9 cellular contexts compared by ENCODE assay signal in genomic region chr6:116461075-116461474, GRCh38. TPM values are rescaled to one million over a fixed set of nuclear protein-coding genes. Genes with fewer than 3 reads are reported as not detected.
DNase-seq lines count a peak whose midpoint lies in the region; ATAC-seq, FAIRE-seq and TF ChIP-seq lines count a peak whose summit lies in the region.
"Had no signal": no experiment of that assay in that cellular context is flagged by ENCODE, and none has a peak within 500 bp of the region (broad histone marks: within the 10 kb centered on the region; RNA-seq: fewer than 3 reads in every experiment).

TSS of gene CALHM6 (plus strand) at chr6:116461375. CDS start at chr6:116461930, 555 bp downstream.

- H3F3A ChIP-seq in GM23248 (ENCODE audit: insufficient read depth), result 0 out of 2 replicates have a peak, but pooled peaks cover 6% of the 10 kb centered on the region

- H3K9me3 ChIP-seq in GM23248 (ENCODE audit: low read depth) (no peaks in the 10 kb centered on the region), hepatocyte (ENCODE audit: low read depth) (no peaks in the 10 kb centered on the region)

- in situ Hi-C loops in GM23248 (cut with MboI), result no loop called here

- H3K27ac ChIP-seq in GM23248, result no peak within 1 kb of the TSS
- H3K27ac ChIP-seq in hepatocyte, result no peak within 1 kb of the TSS

- CTCF ChIA-PET in activated CD4-positive, alpha-beta memory T cell treated with anti-CD3 and anti-CD28 coated beads, Interleukin-2, amount 10 ng/mL, durations not matched to agents 7 days and 5 days (lab: Charles Lee), result interaction anchor here (1.1 kb wide), 1 partner anchor 16 kb away, joined by 3 read pairs; no protein-coding TSS in a partner anchor

- H3K4me1 Mint-ChIP-seq in activated CD4-positive, alpha-beta memory T cell treated with anti-CD3 and anti-CD28 coated beads, Interleukin-2, amount 10 ng/mL, durations not matched to agents 7 days and 5 days, result peaks cover 72% of the 10 kb centered on the region

- H3K9ac ChIP-seq in GM23248, result peak within 1 kb of the TSS; percentile 19; the same call in 1 of the 2 replicates

- no peaks in the 10 kb centered on the region for H3K4me1 ChIP-seq in GM23248 (ENCODE audit: insufficient read depth)
- H3K4me1 ChIP-seq in hepatocyte (ENCODE audit: insufficient read depth), result peaks cover 5% of the 10 kb centered on the region

- POLR2A ChIA-PET in activated CD4-positive, alpha-beta memory T cell treated with anti-CD3 and anti-CD28 coated beads, Interleukin-2, amount 10 ng/mL, durations not matched to agents 7 days and 5 days (lab: Charles Lee), result interaction anchor here (1.0 to 1.1 kb wide), 2 partner anchors 9 to 360 kb away, joined by 3 read pairs; partner anchors contain the start of gene NT5DC1

- H3K27me3 ChIP-seq in GM23248 (replicated peaks; ENCODE audit: insufficient read depth) (peaks cover 17% of the 10 kb centered on the region; the same call in 1 of the 2 replicates), hepatocyte (peaks cover 35% of the 10 kb centered on the region)

- H3K4me3 ChIP-seq in GM23248 (peak within 1 kb of the TSS; percentile 68), hepatocyte (peak within 1 kb of the TSS; percentile 17), skeletal muscle cell (ENCODE audit: low read depth, low read length) (peak within 1 kb of the TSS; percentile 42)

- 97 to 99% methylated on average over 4 of the region's 4 CpGs for WGBS in GM23248 (ENCODE audit: low coverage in 1 of 2, low lambda C conversion rate in 2 of 2, missing lambda C conversion rate in 2 of 2), 2 experiments
- 98% methylated on average over 4 of the region's 4 CpGs for WGBS in hepatocyte (ENCODE audit: low lambda C conversion rate, missing lambda C conversion rate)

- peak within 1 kb of the TSS; percentile 70 for H3K4me2 ChIP-seq in GM23248 (ENCODE audit: unreplicated experiment)
- H3K4me2 ChIP-seq in hepatocyte, result peak within 1 kb of the TSS; percentile 95

- ATAC-seq in HG03039 (IDR thresholded peaks at IDR 0.05; ENCODE audit: unreplicated experiment) (no peak), GM18867 (IDR thresholded peaks at IDR 0.05; ENCODE audit: unreplicated experiment) (no peak)

- peak within 1 kb of the TSS; percentile 62 for H3K4me3 Mint-ChIP-seq in activated CD4-positive, alpha-beta memory T cell treated with anti-CD3 and anti-CD28 coated beads, Interleukin-2, amount 10 ng/mL, durations not matched to agents 7 days and 5 days

- no peaks in the 10 kb centered on the region for H4K20me1 ChIP-seq in GM23248 (ENCODE audit: insufficient read depth)
- no peaks in the 10 kb centered on the region for H4K20me1 ChIP-seq in hepatocyte (ENCODE audit: insufficient read depth, poor library complexity, severe bottlenecking)

- peaks cover 9% of the 10 kb centered on the region for H3K36me3 Mint-ChIP-seq in activated CD4-positive, alpha-beta memory T cell treated with anti-CD3 and anti-CD28 coated beads, Interleukin-2, amount 10 ng/mL, durations not matched to agents 7 days and 5 days (ENCODE audit: low read depth)

- H3K36me3 ChIP-seq in GM23248 (ENCODE audit: low read depth) (no peaks in the 10 kb centered on the region), hepatocyte (replicated peaks; ENCODE audit: insufficient read depth, low read depth) (no peaks in the 10 kb centered on the region)

- TF ChIP-seq CTCF in hepatocyte (IDR thresholded peaks at IDR 0.05; ENCODE audit: poor library complexity), result no peak

- DNase-seq in GM23248, result no peak
- DNase-seq in activated CD4-positive, alpha-beta memory T cell treated with anti-CD3 and anti-CD28 coated beads, Interleukin-2, amount 10 ng/mL, durations not matched to agents 7 days and 5 days, result no peak
- DNase-seq in hepatocyte (ENCODE audit: low spot score), result no peak
- no peak for DNase-seq in skeletal muscle cell (ENCODE audit: low read depth)
- no peak for DNase-seq in RCC 7860 (ENCODE audit: low spot score)
- no peak for DNase-seq in HuH-7.5 (ENCODE audit: low spot score)

- H3K9me2 ChIP-seq in GM23248 (ENCODE audit: insufficient read depth), result no peaks in the 10 kb centered on the region
- H3K9me2 ChIP-seq in hepatocyte (replicated peaks; ENCODE audit: insufficient read depth), result no peaks in the 10 kb centered on the region

- peaks cover 31% of the 10 kb centered on the region for H3K27me3 Mint-ChIP-seq in activated CD4-positive, alpha-beta memory T cell treated with anti-CD3 and anti-CD28 coated beads, Interleukin-2, amount 10 ng/mL, durations not matched to agents 7 days and 5 days

- H2AFZ ChIP-seq in GM23248, result peak within 1 kb of the TSS; percentile 77
- H2AFZ ChIP-seq in hepatocyte, result peak within 1 kb of the TSS; percentile 69

- no peaks in the 10 kb centered on the region for H3K9me3 Mint-ChIP-seq in activated CD4-positive, alpha-beta memory T cell treated with anti-CD3 and anti-CD28 coated beads, Interleukin-2, amount 10 ng/mL, durations not matched to agents 7 days and 5 days

- FAIRE-seq in RCC 7860 (lab: Jason Lieb, UNC), result no peak
- FAIRE-seq: TTC549 had no signal

- no peak within 1 kb of the TSS for H3K27ac Mint-ChIP-seq in activated CD4-positive, alpha-beta memory T cell treated with anti-CD3 and anti-CD28 coated beads, Interleukin-2, amount 10 ng/mL, durations not matched to agents 7 days and 5 days

- no peaks in the 10 kb centered on the region for H3K79me2 ChIP-seq in GM23248 (ENCODE audit: insufficient read depth)
- no peaks in the 10 kb centered on the region for H3K79me2 ChIP-seq in hepatocyte

RNA-seq across cellular contexts. Expression of gene CALHM6, which starts in this region (rescaled TPM):
- not detected in 2 replicates for total RNA-seq in GM23248 (2014; rRNA removed; shearing (Covaris generic))
- polyA plus RNA-seq in GM23248 (2016; fragmentation: Nextera tagmentation; extraction: Ambion mirVana) (1.6 and 1.7 TPM in 2 replicates), hepatocyte (0.43 and 0.50 TPM in 2 replicates)
- 10 to 100 TPM; 11.2 to 13.1 TPM for total RNA-seq in activated CD4-positive, alpha-beta memory T cell treated with anti-CD3 and anti-CD28 coated beads, Interleukin-2, amount 10 ng/mL, durations not matched to agents 7 days and 5 days
- 0.83 TPM in 1 of 2 replicates, not detected in the other for total RNA-seq in hepatocyte

Comparison
In these comparisons a context has a peak if more than half of its experiments do, and no peak if none do; other contexts are left out.
1. H3K4me3 ChIP-seq: peak in every context shown above with its lines; median percentile 68 in GM23248; 42 in skeletal muscle cell; 17 in hepatocyte.